Comparison of ENCODE assay signal across 1 cellular context in the genomic region with DNA sequence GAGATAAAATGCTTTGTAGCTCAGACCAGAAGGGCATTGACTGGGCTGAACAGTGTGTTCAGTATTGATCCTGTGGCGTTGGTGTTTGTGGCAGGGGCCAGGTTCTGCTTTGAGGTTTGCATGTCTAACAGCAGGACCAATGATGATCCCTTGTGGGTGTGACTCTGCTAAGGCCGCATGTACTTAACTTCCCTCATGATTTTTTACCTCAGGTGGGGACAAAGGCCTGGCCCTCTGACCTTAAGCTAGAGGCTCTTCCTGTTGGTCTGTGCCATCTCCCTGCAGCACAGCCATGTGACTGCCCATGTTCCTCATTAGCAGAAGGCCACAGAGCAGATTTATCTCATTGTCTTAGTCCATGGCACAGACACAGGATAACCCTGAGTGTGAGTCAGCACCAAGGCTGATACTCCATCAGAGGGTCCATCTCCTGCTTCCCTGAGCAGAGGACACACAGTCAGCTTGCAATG.
TF ChIP-seq lines count a peak whose summit lies in the region.

No MANE protein-coding gene starts in this region.

TF ChIP-seq in HepG2, 621 proteins besides CTCF, POLR2A, EP300 and RAD21 (continued from another document and continues in another):
- TF ChIP-seq, protein P1, sequence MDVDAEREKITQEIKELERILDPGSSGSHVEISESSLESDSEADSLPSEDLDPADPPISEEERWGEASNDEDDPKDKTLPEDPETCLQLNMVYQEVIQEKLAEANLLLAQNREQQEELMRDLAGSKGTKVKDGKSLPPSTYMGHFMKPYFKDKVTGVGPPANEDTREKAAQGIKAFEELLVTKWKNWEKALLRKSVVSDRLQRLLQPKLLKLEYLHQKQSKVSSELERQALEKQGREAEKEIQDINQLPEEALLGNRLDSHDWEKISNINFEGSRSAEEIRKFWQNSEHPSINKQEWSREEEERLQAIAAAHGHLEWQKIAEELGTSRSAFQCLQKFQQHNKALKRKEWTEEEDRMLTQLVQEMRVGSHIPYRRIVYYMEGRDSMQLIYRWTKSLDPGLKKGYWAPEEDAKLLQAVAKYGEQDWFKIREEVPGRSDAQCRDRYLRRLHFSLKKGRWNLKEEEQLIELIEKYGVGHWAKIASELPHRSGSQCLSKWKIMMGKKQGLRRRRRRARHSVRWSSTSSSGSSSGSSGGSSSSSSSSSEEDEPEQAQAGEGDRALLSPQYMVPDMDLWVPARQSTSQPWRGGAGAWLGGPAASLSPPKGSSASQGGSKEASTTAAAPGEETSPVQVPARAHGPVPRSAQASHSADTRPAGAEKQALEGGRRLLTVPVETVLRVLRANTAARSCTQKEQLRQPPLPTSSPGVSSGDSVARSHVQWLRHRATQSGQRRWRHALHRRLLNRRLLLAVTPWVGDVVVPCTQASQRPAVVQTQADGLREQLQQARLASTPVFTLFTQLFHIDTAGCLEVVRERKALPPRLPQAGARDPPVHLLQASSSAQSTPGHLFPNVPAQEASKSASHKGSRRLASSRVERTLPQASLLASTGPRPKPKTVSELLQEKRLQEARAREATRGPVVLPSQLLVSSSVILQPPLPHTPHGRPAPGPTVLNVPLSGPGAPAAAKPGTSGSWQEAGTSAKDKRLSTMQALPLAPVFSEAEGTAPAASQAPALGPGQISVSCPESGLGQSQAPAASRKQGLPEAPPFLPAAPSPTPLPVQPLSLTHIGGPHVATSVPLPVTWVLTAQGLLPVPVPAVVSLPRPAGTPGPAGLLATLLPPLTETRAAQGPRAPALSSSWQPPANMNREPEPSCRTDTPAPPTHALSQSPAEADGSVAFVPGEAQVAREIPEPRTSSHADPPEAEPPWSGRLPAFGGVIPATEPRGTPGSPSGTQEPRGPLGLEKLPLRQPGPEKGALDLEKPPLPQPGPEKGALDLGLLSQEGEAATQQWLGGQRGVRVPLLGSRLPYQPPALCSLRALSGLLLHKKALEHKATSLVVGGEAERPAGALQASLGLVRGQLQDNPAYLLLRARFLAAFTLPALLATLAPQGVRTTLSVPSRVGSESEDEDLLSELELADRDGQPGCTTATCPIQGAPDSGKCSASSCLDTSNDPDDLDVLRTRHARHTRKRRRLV (CRISPR knock-in tag; IDR thresholded peaks at IDR 0.05), result no peak
- TF ChIP-seq NFE2L2 (IDR thresholded peaks at IDR 0.05; ENCODE audit: low read length) (no peak), FOXK1 (CRISPR knock-in tag; IDR thresholded peaks at IDR 0.05; ENCODE audit: borderline replicate concordance, low read depth) (no peak), ZFP36L1 (CRISPR knock-in tag; IDR thresholded peaks at IDR 0.05) (no peak), ELF3 (CRISPR knock-in tag; IDR thresholded peaks at IDR 0.05) (no peak), ZNF558 (CRISPR knock-in tag; IDR thresholded peaks at IDR 0.05; ENCODE audit: borderline replicate concordance) (no peak), ZNF607 (CRISPR knock-in tag; IDR thresholded peaks at IDR 0.05; ENCODE audit: borderline replicate concordance) (no peak), FOSL2 (CRISPR knock-in tag; IDR thresholded peaks at IDR 0.05) (peak; percentile 18; the same call in 1 of the 2 replicates), ZNF629 (CRISPR knock-in tag; conservative IDR thresholded peaks at IDR 0.05) (no peak), GLMP (CRISPR knock-in tag; IDR thresholded peaks at IDR 0.05; ENCODE audit: borderline replicate concordance) (no peak), ZNF788 (CRISPR knock-in tag; IDR thresholded peaks at IDR 0.05; ENCODE audit: borderline replicate concordance) (no peak), ZNF784 (CRISPR knock-in tag; IDR thresholded peaks at IDR 0.05; ENCODE audit: borderline replicate concordance) (no peak), NCOA1 (CRISPR knock-in tag; IDR thresholded peaks at IDR 0.05) (no peak), ZNF773 (CRISPR knock-in tag; IDR thresholded peaks at IDR 0.05; ENCODE audit: borderline replicate concordance) (no peak), ZNF101 (CRISPR knock-in tag; IDR thresholded peaks at IDR 0.05; ENCODE audit: borderline replicate concordance, low read depth) (no peak), MXD4 (CRISPR knock-in tag; IDR thresholded peaks at IDR 0.05) (no peak), GPN1 (CRISPR knock-in tag; IDR thresholded peaks at IDR 0.05; ENCODE audit: borderline replicate concordance) (no peak), SP4 (CRISPR knock-in tag; IDR thresholded peaks at IDR 0.05) (0 out of 2 replicates have a peak, but pooled peaks have one; percentile 22), ZBTB7B (CRISPR knock-in tag; IDR thresholded peaks at IDR 0.05) (no peak), SNAI1 (CRISPR knock-in tag; IDR thresholded peaks at IDR 0.05; ENCODE audit: borderline replicate concordance) (no peak), FOXO4 (CRISPR knock-in tag; conservative IDR thresholded peaks at IDR 0.05) (no peak), TOE1 (CRISPR knock-in tag; IDR thresholded peaks at IDR 0.05) (no peak), ZC3H4 (CRISPR knock-in tag; IDR thresholded peaks at IDR 0.05; ENCODE audit: borderline replicate concordance) (no peak), ZNF530 (CRISPR knock-in tag; IDR thresholded peaks at IDR 0.05; ENCODE audit: low read depth) (no peak), ZNF326 (CRISPR knock-in tag; IDR thresholded peaks at IDR 0.05; ENCODE audit: borderline replicate concordance) (no peak), FOXM1 (CRISPR knock-in tag; IDR thresholded peaks at IDR 0.05) (no peak), GABPA (IDR thresholded peaks at IDR 0.05; ENCODE audit: low read depth, low read length) (no peak), GABPA (CRISPR knock-in tag; IDR thresholded peaks at IDR 0.05; ENCODE audit: low read depth) (0 out of 2 replicates have a peak, but pooled peaks have one; percentile 53), ZNF619 (CRISPR knock-in tag; IDR thresholded peaks at IDR 0.05) (no peak), NR2C2 (CRISPR knock-in tag; IDR thresholded peaks at IDR 0.05; ENCODE audit: borderline replicate concordance) (peak; percentile 48; the same call in 1 of the 2 replicates)
- TF ChIP-seq, protein P2, sequence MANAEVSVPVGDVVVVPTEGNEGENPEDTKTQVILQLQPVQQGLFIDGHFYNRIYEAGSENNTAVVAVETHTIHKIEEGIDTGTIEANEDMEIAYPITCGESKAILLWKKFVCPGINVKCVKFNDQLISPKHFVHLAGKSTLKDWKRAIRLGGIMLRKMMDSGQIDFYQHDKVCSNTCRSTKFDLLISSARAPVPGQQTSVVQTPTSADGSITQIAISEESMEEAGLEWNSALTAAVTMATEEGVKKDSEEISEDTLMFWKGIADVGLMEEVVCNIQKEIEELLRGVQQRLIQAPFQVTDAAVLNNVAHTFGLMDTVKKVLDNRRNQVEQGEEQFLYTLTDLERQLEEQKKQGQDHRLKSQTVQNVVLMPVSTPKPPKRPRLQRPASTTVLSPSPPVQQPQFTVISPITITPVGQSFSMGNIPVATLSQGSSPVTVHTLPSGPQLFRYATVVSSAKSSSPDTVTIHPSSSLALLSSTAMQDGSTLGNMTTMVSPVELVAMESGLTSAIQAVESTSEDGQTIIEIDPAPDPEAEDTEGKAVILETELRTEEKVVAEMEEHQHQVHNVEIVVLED (CRISPR knock-in tag; IDR thresholded peaks at IDR 0.05; ENCODE audit: borderline replicate concordance), result no peak
- TF ChIP-seq, protein P3, sequence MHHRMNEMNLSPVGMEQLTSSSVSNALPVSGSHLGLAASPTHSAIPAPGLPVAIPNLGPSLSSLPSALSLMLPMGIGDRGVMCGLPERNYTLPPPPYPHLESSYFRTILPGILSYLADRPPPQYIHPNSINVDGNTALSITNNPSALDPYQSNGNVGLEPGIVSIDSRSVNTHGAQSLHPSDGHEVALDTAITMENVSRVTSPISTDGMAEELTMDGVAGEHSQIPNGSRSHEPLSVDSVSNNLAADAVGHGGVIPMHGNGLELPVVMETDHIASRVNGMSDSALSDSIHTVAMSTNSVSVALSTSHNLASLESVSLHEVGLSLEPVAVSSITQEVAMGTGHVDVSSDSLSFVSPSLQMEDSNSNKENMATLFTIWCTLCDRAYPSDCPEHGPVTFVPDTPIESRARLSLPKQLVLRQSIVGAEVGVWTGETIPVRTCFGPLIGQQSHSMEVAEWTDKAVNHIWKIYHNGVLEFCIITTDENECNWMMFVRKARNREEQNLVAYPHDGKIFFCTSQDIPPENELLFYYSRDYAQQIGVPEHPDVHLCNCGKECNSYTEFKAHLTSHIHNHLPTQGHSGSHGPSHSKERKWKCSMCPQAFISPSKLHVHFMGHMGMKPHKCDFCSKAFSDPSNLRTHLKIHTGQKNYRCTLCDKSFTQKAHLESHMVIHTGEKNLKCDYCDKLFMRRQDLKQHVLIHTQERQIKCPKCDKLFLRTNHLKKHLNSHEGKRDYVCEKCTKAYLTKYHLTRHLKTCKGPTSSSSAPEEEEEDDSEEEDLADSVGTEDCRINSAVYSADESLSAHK (CRISPR knock-in tag; IDR thresholded peaks at IDR 0.05; ENCODE audit: borderline replicate concordance), result no peak
- TF ChIP-seq, protein P4, sequence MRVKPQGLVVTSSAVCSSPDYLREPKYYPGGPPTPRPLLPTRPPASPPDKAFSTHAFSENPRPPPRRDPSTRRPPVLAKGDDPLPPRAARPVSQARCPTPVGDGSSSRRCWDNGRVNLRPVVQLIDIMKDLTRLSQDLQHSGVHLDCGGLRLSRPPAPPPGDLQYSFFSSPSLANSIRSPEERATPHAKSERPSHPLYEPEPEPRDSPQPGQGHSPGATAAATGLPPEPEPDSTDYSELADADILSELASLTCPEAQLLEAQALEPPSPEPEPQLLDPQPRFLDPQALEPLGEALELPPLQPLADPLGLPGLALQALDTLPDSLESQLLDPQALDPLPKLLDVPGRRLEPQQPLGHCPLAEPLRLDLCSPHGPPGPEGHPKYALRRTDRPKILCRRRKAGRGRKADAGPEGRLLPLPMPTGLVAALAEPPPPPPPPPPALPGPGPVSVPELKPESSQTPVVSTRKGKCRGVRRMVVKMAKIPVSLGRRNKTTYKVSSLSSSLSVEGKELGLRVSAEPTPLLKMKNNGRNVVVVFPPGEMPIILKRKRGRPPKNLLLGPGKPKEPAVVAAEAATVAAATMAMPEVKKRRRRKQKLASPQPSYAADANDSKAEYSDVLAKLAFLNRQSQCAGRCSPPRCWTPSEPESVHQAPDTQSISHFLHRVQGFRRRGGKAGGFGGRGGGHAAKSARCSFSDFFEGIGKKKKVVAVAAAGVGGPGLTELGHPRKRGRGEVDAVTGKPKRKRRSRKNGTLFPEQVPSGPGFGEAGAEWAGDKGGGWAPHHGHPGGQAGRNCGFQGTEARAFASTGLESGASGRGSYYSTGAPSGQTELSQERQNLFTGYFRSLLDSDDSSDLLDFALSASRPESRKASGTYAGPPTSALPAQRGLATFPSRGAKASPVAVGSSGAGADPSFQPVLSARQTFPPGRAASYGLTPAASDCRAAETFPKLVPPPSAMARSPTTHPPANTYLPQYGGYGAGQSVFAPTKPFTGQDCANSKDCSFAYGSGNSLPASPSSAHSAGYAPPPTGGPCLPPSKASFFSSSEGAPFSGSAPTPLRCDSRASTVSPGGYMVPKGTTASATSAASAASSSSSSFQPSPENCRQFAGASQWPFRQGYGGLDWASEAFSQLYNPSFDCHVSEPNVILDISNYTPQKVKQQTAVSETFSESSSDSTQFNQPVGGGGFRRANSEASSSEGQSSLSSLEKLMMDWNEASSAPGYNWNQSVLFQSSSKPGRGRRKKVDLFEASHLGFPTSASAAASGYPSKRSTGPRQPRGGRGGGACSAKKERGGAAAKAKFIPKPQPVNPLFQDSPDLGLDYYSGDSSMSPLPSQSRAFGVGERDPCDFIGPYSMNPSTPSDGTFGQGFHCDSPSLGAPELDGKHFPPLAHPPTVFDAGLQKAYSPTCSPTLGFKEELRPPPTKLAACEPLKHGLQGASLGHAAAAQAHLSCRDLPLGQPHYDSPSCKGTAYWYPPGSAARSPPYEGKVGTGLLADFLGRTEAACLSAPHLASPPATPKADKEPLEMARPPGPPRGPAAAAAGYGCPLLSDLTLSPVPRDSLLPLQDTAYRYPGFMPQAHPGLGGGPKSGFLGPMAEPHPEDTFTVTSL (CRISPR knock-in tag; IDR thresholded peaks at IDR 0.05; ENCODE audit: borderline replicate concordance), result peak; percentile 66; the same call in 1 of the 2 replicates
- TF ChIP-seq, protein P5, sequence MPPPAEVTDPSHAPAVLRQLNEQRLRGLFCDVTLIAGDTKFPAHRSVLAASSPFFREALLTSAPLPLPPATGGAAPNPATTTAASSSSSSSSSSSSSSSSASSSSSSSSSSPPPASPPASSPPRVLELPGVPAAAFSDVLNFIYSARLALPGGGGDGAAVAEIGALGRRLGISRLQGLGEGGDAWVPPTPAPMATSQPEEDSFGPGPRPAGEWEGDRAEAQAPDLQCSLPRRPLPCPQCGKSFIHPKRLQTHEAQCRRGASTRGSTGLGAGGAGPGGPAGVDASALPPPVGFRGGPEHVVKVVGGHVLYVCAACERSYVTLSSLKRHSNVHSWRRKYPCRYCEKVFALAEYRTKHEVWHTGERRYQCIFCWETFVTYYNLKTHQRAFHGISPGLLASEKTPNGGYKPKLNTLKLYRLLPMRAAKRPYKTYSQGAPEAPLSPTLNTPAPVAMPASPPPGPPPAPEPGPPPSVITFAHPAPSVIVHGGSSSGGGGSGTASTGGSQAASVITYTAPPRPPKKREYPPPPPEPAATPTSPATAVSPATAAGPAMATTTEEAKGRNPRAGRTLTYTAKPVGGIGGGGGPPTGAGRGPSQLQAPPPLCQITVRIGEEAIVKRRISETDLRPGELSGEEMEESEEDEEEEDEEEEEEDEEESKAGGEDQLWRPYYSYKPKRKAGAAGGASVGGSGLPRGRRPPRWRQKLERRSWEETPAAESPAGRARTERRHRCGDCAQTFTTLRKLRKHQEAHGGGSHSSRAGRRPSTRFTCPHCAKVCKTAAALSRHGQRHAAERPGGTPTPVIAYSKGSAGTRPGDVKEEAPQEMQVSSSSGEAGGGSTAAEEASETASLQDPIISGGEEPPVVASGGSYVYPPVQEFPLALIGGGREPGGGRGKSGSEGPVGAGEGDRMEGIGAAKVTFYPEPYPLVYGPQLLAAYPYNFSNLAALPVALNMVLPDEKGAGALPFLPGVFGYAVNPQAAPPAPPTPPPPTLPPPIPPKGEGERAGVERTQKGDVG (CRISPR knock-in tag; IDR thresholded peaks at IDR 0.05; ENCODE audit: borderline replicate concordance), result peak; percentile 49; the same call in 1 of the 2 replicates
